In the genomic region with DNA sequence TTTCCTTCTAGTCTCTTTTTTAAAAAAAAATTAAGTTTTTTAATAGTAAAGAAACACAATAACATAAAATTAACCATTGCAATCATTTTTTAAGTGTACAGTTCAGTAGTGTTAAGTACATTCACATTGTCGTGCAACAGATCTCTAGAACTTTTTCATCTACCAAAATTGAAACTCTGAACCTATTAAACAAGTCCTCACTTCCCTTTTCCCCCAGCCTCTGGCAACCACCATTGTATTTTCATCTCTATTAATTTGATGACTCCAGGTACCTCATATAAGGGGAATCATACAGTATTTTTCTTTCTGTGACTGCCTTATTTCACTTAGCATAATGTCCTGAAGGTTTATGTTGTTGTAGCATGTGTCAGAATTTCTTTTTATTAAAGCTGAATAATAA, we compare ENCODE assay signal across 21 cellular contexts. TPM values are rescaled to one million over a fixed set of nuclear protein-coding genes. Genes with fewer than 3 reads are reported as not detected.
DNase-seq lines count a peak whose midpoint lies in the region; ATAC-seq, FAIRE-seq and TF ChIP-seq lines count a peak whose summit lies in the region.
"Had no signal": no experiment of that assay in that cellular context is flagged by ENCODE, and none has a peak within 500 bp of the region (broad histone marks: within the 10 kb centered on the region; RNA-seq: fewer than 3 reads in every experiment).

No MANE protein-coding gene starts in this region.

- no peaks in the 10 kb centered on the region for H3K79me2 ChIP-seq in Loucy (ENCODE audit: insufficient read depth, low read length)
- H3K79me2 ChIP-seq: parathyroid adenoma had no signal

- no peaks in the 10 kb centered on the region for H3K9me2 ChIP-seq in Loucy (replicated peaks; ENCODE audit: low read depth, low read length)

- H3K4me3 ChIP-seq in Loucy (ENCODE audit: low read length, poor library complexity, severe bottlenecking), result no peak overlapping the region
- H3K4me3 ChIP-seq: gastrocnemius medialis had no signal

- peaks cover 21% of the 10 kb centered on the region for H3K4me1 Mint-ChIP-seq in activated CD8-positive, alpha-beta memory T cell treated with anti-CD3 and anti-CD28 coated beads, Interleukin-2, amount 10 ng/mL, durations not matched to agents 7 days and 5 days
- H3K4me1 Mint-ChIP-seq: brain had no signal

- H3K9me3 ChIP-seq in Loucy (ENCODE audit: insufficient read depth, low read depth, low read length), result no peaks in the 10 kb centered on the region
- H3K9me3 ChIP-seq: gastrocnemius medialis had no signal

- no peaks in the 10 kb centered on the region for H3K9me3 Mint-ChIP-seq in activated CD8-positive, alpha-beta memory T cell treated with anti-CD3 and anti-CD28 coated beads, Interleukin-2, amount 10 ng/mL, durations not matched to agents 7 days and 5 days (ENCODE audit: low read depth)
- H3K9me3 Mint-ChIP-seq: activated CD4-positive, alpha-beta T cell treated with anti-CD3 and anti-CD28 coated beads, Interleukin-2, amount 10 ng/mL, durations not matched to agents 24 days and 14 days; activated T-helper 2 cell treated with anti-CD3 and anti-CD28 coated beads, Interferon-gamma antibody, Interleukin-2, Interleukin-4, amounts not matched to agents 10 μg/mL and 5 μg/mL and 100 μg/mL, durations not matched to agents 14 hours and 24 hours and 36 hours; brain; T-helper 1 cell treated with Interleukin-12 subunit alpha and Interleukin-12 subunit beta and Interleukin-4 antibody, amounts not matched to agents 30 μg/mL and 1 μg/mL, for 36 hours had no signal

- ATAC-seq in GM19372 (IDR thresholded peaks at IDR 0.05; ENCODE audit: low read depth, unreplicated experiment) (peak; percentile 30), HG02759 (IDR thresholded peaks at IDR 0.05; ENCODE audit: unreplicated experiment) (peak; percentile 30)
- ATAC-seq in activated CD8-positive, alpha-beta memory T cell treated with anti-CD3 and anti-CD28 coated beads, Interleukin-2, amount 10 ng/mL, durations not matched to agents 7 days and 5 days, result no peak
- ATAC-seq: gastrocnemius medialis had no signal

- CTCF ChIA-PET in activated CD8-positive, alpha-beta memory T cell treated with anti-CD3 and anti-CD28 coated beads, Interleukin-2, amount 10 ng/mL, durations not matched to agents 7 days and 5 days (lab: Charles Lee), result no interaction called here

- FAIRE-seq in GM12892 (lab: Jason Lieb, UNC), result peak; percentile 88
- FAIRE-seq: D721Med, H1, urothelium cell line had no signal

- DNase-seq in GM12892 (ENCODE audit: insufficient read length), result no peak
- DNase-seq in retina, result no peak
- DNase-seq in activated CD8-positive, alpha-beta memory T cell treated with anti-CD3 and anti-CD28 coated beads, Interleukin-2, amount 10 ng/mL, durations not matched to agents 7 days and 5 days, result no peak
- DNase-seq in NCI-H2171 treated with DMSO at 0.1 percent for 48 hours (lab: John Stamatoyannopoulos, UW), result no peak
- no peak for DNase-seq in foreskin melanocyte
- DNase-seq: ACHN; activated CD4-positive, alpha-beta T cell treated with anti-CD3 and anti-CD28 coated beads, Interleukin-2, amount 10 ng/mL, durations not matched to agents 24 days and 14 days; gastrocnemius medialis; Karpas-422; midbrain; stimulated activated CD8-positive, alpha-beta memory T cell treated with anti-CD3 and anti-CD28 coated beads, Interleukin-4, amount 100 ng/mL, for 48 hours had no signal

- no peaks in the 10 kb centered on the region for H3K27me3 ChIP-seq in Loucy (ENCODE audit: insufficient read depth, low read length, poor library complexity, severe bottlenecking)
- H3K27me3 ChIP-seq: gastrocnemius medialis had no signal

- no peak overlapping the region for H3K4me3 Mint-ChIP-seq in activated CD8-positive, alpha-beta memory T cell treated with anti-CD3 and anti-CD28 coated beads, Interleukin-2, amount 10 ng/mL, durations not matched to agents 7 days and 5 days
- H3K4me3 Mint-ChIP-seq: activated CD4-positive, alpha-beta T cell treated with anti-CD3 and anti-CD28 coated beads, Interleukin-2, amount 10 ng/mL, durations not matched to agents 24 days and 14 days; brain; T-helper 1 cell treated with Interleukin-12 subunit alpha and Interleukin-12 subunit beta and Interleukin-4 antibody, amounts not matched to agents 30 μg/mL and 1 μg/mL, for 36 hours had no signal

- H2AFZ ChIP-seq in Loucy (ENCODE audit: low read length), result peak overlapping the region; percentile 43; the same call in 1 of the 2 replicates
- H2AFZ ChIP-seq: parathyroid adenoma had no signal

- H4K20me1 ChIP-seq in Loucy (ENCODE audit: insufficient read depth, low read length, poor library complexity, severe bottlenecking), result no peaks in the 10 kb centered on the region

- H3K36me3 ChIP-seq in Loucy (ENCODE audit: insufficient read depth, low read length), result no peaks in the 10 kb centered on the region
- H3K36me3 ChIP-seq: gastrocnemius medialis had no signal

- H3K27ac Mint-ChIP-seq in activated CD8-positive, alpha-beta memory T cell treated with anti-CD3 and anti-CD28 coated beads, Interleukin-2, amount 10 ng/mL, durations not matched to agents 7 days and 5 days, result no peak overlapping the region
- H3K27ac Mint-ChIP-seq: activated CD4-positive, alpha-beta T cell treated with anti-CD3 and anti-CD28 coated beads, Interleukin-2, amount 10 ng/mL, durations not matched to agents 24 days and 14 days; activated T-helper 2 cell treated with anti-CD3 and anti-CD28 coated beads, Interferon-gamma antibody, Interleukin-2, Interleukin-4, amounts not matched to agents 10 μg/mL and 5 μg/mL and 100 μg/mL, durations not matched to agents 14 hours and 24 hours and 36 hours; brain; T-helper 1 cell treated with Interleukin-12 subunit alpha and Interleukin-12 subunit beta and Interleukin-4 antibody, amounts not matched to agents 30 μg/mL and 1 μg/mL, for 36 hours had no signal

- no peak overlapping the region for H3K4me2 ChIP-seq in Loucy (ENCODE audit: low read depth, low read length, poor library complexity, severe bottlenecking)

- peaks cover 32% of the 10 kb centered on the region for H3K4me1 ChIP-seq in Loucy (ENCODE audit: insufficient read depth, low read length, poor library complexity, severe bottlenecking)
- H3K4me1 ChIP-seq: gastrocnemius medialis, parathyroid adenoma had no signal

- H3F3A ChIP-seq in Loucy (ENCODE audit: low read depth), result 0 out of 2 replicates have a peak, but pooled peaks cover 3% of the 10 kb centered on the region

- H3K9ac ChIP-seq in Loucy (ENCODE audit: low read depth, low read length, poor library complexity, severe bottlenecking), result no peak overlapping the region
- H3K9ac ChIP-seq: parathyroid adenoma had no signal

- H3K36me3 Mint-ChIP-seq in activated CD8-positive, alpha-beta memory T cell treated with anti-CD3 and anti-CD28 coated beads, Interleukin-2, amount 10 ng/mL, durations not matched to agents 7 days and 5 days, result no peaks in the 10 kb centered on the region
- H3K36me3 Mint-ChIP-seq: brain had no signal

- H3K27me3 Mint-ChIP-seq in activated CD8-positive, alpha-beta memory T cell treated with anti-CD3 and anti-CD28 coated beads, Interleukin-2, amount 10 ng/mL, durations not matched to agents 7 days and 5 days, result no peaks in the 10 kb centered on the region
- H3K27me3 Mint-ChIP-seq: activated CD4-positive, alpha-beta T cell treated with anti-CD3 and anti-CD28 coated beads, Interleukin-2, amount 10 ng/mL, durations not matched to agents 24 days and 14 days had no signal

- TF ChIP-seq CTCF in Loucy (conservative IDR thresholded peaks at IDR 0.05; ENCODE audit: low read length), result no peak

- no peak for TF ChIP-seq POLR2A in GM12892 (IDR thresholded peaks at IDR 0.05; ENCODE audit: low read depth, low read length)

RNA-seq across cellular contexts. Expression of gene MSL3, which starts 31.8 kb away (rescaled TPM):
- polyA plus RNA-seq in GM12892 (2012; ENCODE audit: missing spikeins), result 50.7 TPM
- total RNA-seq in activated CD8-positive, alpha-beta memory T cell treated with anti-CD3 and anti-CD28 coated beads, Interleukin-2, amount 10 ng/mL, durations not matched to agents 7 days and 5 days, result 10 to 100 TPM; 44.3 to 49.9 TPM
